ENCODE assay signal across 22 cellular contexts in genomic region chr3:149703474-149703873, GRCh38. TPM values are rescaled to one million over a fixed set of nuclear protein-coding genes. Genes with fewer than 3 reads are reported as not detected.
DNase-seq lines count a peak whose midpoint lies in the region; ATAC-seq and TF ChIP-seq lines count a peak whose summit lies in the region.
"Had no signal": no experiment of that assay in that cellular context is flagged by ENCODE, and none has a peak within 500 bp of the region (broad histone marks: within the 10 kb centered on the region; RNA-seq: fewer than 3 reads in every experiment).

No MANE protein-coding gene starts in this region.

- no peak for ATAC-seq in HG02642 (IDR thresholded peaks at IDR 0.05; ENCODE audit: poor library complexity, unreplicated experiment)
- ATAC-seq: lower lobe of right lung had no signal

- no peak overlapping the region for H2AFZ ChIP-seq in smooth muscle cell (ENCODE audit: low read depth)

- DNase-seq in EL (peak; percentile 29), glutamatergic neuron (no peak), smooth muscle cell (lab: John Stamatoyannopoulos, UW; ENCODE audit: unreplicated experiment) (no peak), superior temporal gyrus (ENCODE audit: extremely low spot score) (no peak), iPS-NIHi7 (ENCODE audit: extremely low spot score) (no peak), SHP77 treated with DMSO at 0.1 percent for 48 hours (lab: John Stamatoyannopoulos, UW) (no peak)
- no peak for DNase-seq in activated T-helper 2 cell treated with anti-CD3 and anti-CD28 coated beads, Interferon-gamma antibody, Interleukin-2, Interleukin-4, amounts not matched to agents 10 μg/mL and 5 μg/mL and 100 μg/mL, durations not matched to agents 14 hours and 24 hours and 36 hours (ENCODE audit: low spot score)
- DNase-seq: activated CD4-positive, alpha-beta T cell treated with anti-CD3 and anti-CD28 coated beads for 1 hour; activated CD8-positive, alpha-beta memory T cell treated with anti-CD3 and anti-CD28 coated beads, Interleukin-2, amount 50 U/mL, for 48 hours; Karpas-422; lower lobe of right lung; NCI-H1930; NCI-H748 treated with DMSO at 0.1 percent for 48 hours; small intestine had no signal

- no peaks in the 10 kb centered on the region for H3K36me3 ChIP-seq in smooth muscle cell (ENCODE audit: low read depth)
- H3K36me3 ChIP-seq: lower lobe of right lung, Peyer's patch had no signal

- H3K4me1 Mint-ChIP-seq in activated T-helper 2 cell treated with anti-CD3 and anti-CD28 coated beads, Interferon-gamma antibody, Interleukin-2, Interleukin-4, amounts not matched to agents 10 μg/mL and 5 μg/mL and 100 μg/mL, durations not matched to agents 14 hours and 24 hours and 36 hours (ENCODE audit: low read depth), result peaks cover 25% of the 10 kb centered on the region
- peaks cover 26% of the 10 kb centered on the region for H3K4me1 Mint-ChIP-seq in glutamatergic neuron (ENCODE audit: low read depth, unreplicated experiment)
- H3K4me1 Mint-ChIP-seq: activated naive CD4-positive, alpha-beta T cell treated with anti-CD3 and anti-CD28 coated beads, Interleukin-2, amount 50 U/mL, for 24 hours; central memory CD8-positive, alpha-beta T cell had no signal

- H3K9me3 ChIP-seq in smooth muscle cell (replicated peaks; ENCODE audit: low read depth), result peaks cover 3% of the 10 kb centered on the region

- no peak overlapping the region for H3K9ac ChIP-seq in smooth muscle cell (ENCODE audit: low read depth)

- H3K36me3 Mint-ChIP-seq in activated T-helper 2 cell treated with anti-CD3 and anti-CD28 coated beads, Interferon-gamma antibody, Interleukin-2, Interleukin-4, amounts not matched to agents 10 μg/mL and 5 μg/mL and 100 μg/mL, durations not matched to agents 14 hours and 24 hours and 36 hours (ENCODE audit: low read depth), result peaks cover 6% of the 10 kb centered on the region
- H3K36me3 Mint-ChIP-seq in glutamatergic neuron (ENCODE audit: unreplicated experiment), result peaks cover 12% of the 10 kb centered on the region

- H3K4me1 ChIP-seq in smooth muscle cell (ENCODE audit: low read depth), result no peaks in the 10 kb centered on the region
- H3K4me1 ChIP-seq: lower lobe of right lung, Peyer's patch had no signal

- H3K27ac Mint-ChIP-seq in activated T-helper 2 cell treated with anti-CD3 and anti-CD28 coated beads, Interferon-gamma antibody, Interleukin-2, Interleukin-4, amounts not matched to agents 10 μg/mL and 5 μg/mL and 100 μg/mL, durations not matched to agents 14 hours and 24 hours and 36 hours, result peak overlapping the region; percentile 80
- H3K27ac Mint-ChIP-seq in glutamatergic neuron (ENCODE audit: unreplicated experiment), result peak overlapping the region; percentile 83
- H3K27ac Mint-ChIP-seq: activated naive CD4-positive, alpha-beta T cell treated with anti-CD3 and anti-CD28 coated beads, Interleukin-2, amount 50 U/mL, for 24 hours; stimulated activated naive CD8-positive, alpha-beta T cell treated with anti-CD3 and anti-CD28 coated beads, Interleukin-15, Interleukin-2, amounts not matched to agents 100 ng/mL and 50 ng/mL, for 24 hours had no signal

- no peaks in the 10 kb centered on the region for H3K27me3 Mint-ChIP-seq in activated T-helper 2 cell treated with anti-CD3 and anti-CD28 coated beads, Interferon-gamma antibody, Interleukin-2, Interleukin-4, amounts not matched to agents 10 μg/mL and 5 μg/mL and 100 μg/mL, durations not matched to agents 14 hours and 24 hours and 36 hours (ENCODE audit: low read depth)
- H3K27me3 Mint-ChIP-seq in glutamatergic neuron (ENCODE audit: unreplicated experiment), result peaks cover 5% of the 10 kb centered on the region
- H3K27me3 Mint-ChIP-seq: activated naive CD4-positive, alpha-beta T cell treated with anti-CD3 and anti-CD28 coated beads, Interleukin-2, amount 50 U/mL, for 24 hours; central memory CD8-positive, alpha-beta T cell; stimulated activated naive CD8-positive, alpha-beta T cell treated with anti-CD3 and anti-CD28 coated beads, Interleukin-15, Interleukin-2, amounts not matched to agents 100 ng/mL and 50 ng/mL, for 24 hours had no signal

- peaks cover 10% of the 10 kb centered on the region for H3F3A ChIP-seq in smooth muscle cell (ENCODE audit: low read depth)

- intact Hi-C loops in activated T-helper 2 cell treated with anti-CD3 and anti-CD28 coated beads, Interferon-gamma antibody, Interleukin-2, Interleukin-4, amounts not matched to agents 10 μg/mL and 5 μg/mL and 100 μg/mL, durations not matched to agents 14 hours and 24 hours and 36 hours (cut with micrococcal nuclease), result loop anchor here (1.0 to 2.0 kb wide), 2 partner anchors 24 to 45 kb away; partner anchors contain the start of gene WWTR1

- no peaks in the 10 kb centered on the region for H3K27me3 ChIP-seq in smooth muscle cell (ENCODE audit: low read depth)
- H3K27me3 ChIP-seq: Peyer's patch had no signal

- TF ChIP-seq CTCF in glutamatergic neuron (IDR thresholded peaks at IDR 0.05; ENCODE audit: partially characterized antibody, unreplicated experiment) (no peak), smooth muscle cell (IDR thresholded peaks at IDR 0.05; ENCODE audit: borderline replicate concordance, insufficient read depth, poor library complexity, severe bottlenecking) (no peak)

- H3K27ac ChIP-seq in smooth muscle cell (ENCODE audit: low read depth), result peak overlapping the region; percentile 91
- H3K27ac ChIP-seq: C4-2B, HL-60, lower lobe of right lung had no signal

- no peak overlapping the region for H3K4me3 ChIP-seq in smooth muscle cell
- H3K4me3 ChIP-seq: lower lobe of right lung, Peyer's patch had no signal

- no peaks in the 10 kb centered on the region for H4K20me1 ChIP-seq in smooth muscle cell (ENCODE audit: low read depth)

- H3K9me3 Mint-ChIP-seq in activated T-helper 2 cell treated with anti-CD3 and anti-CD28 coated beads, Interferon-gamma antibody, Interleukin-2, Interleukin-4, amounts not matched to agents 10 μg/mL and 5 μg/mL and 100 μg/mL, durations not matched to agents 14 hours and 24 hours and 36 hours, result peaks cover 14% of the 10 kb centered on the region
- peaks cover 3% of the 10 kb centered on the region for H3K9me3 Mint-ChIP-seq in glutamatergic neuron (ENCODE audit: unreplicated experiment)
- H3K9me3 Mint-ChIP-seq: central memory CD8-positive, alpha-beta T cell; stimulated activated naive CD8-positive, alpha-beta T cell treated with anti-CD3 and anti-CD28 coated beads, Interleukin-15, Interleukin-2, amounts not matched to agents 100 ng/mL and 50 ng/mL, for 24 hours had no signal

- WGBS in smooth muscle cell (ENCODE audit: low lambda C conversion rate), result 81% methylated on average over 2 of the region's 2 CpGs

- no peak overlapping the region for H3K4me2 ChIP-seq in smooth muscle cell

- no peaks in the 10 kb centered on the region for H3K79me2 ChIP-seq in smooth muscle cell (ENCODE audit: low read depth)

- H3K4me3 Mint-ChIP-seq in activated T-helper 2 cell treated with anti-CD3 and anti-CD28 coated beads, Interferon-gamma antibody, Interleukin-2, Interleukin-4, amounts not matched to agents 10 μg/mL and 5 μg/mL and 100 μg/mL, durations not matched to agents 14 hours and 24 hours and 36 hours (ENCODE audit: low read depth), result no peak overlapping the region
- H3K4me3 Mint-ChIP-seq in glutamatergic neuron (ENCODE audit: unreplicated experiment), result no peak overlapping the region
- H3K4me3 Mint-ChIP-seq: activated naive CD4-positive, alpha-beta T cell treated with anti-CD3 and anti-CD28 coated beads, Interleukin-2, amount 50 U/mL, for 24 hours; central memory CD8-positive, alpha-beta T cell; stimulated activated naive CD8-positive, alpha-beta T cell treated with anti-CD3 and anti-CD28 coated beads, Interleukin-15, Interleukin-2, amounts not matched to agents 100 ng/mL and 50 ng/mL, for 24 hours; T-helper 1 cell treated with Interleukin-12 subunit alpha and Interleukin-12 subunit beta and Interleukin-4 antibody, amounts not matched to agents 30 μg/mL and 1 μg/mL, for 36 hours had no signal

RNA-seq across cellular contexts. Expression of gene WWTR1, which starts 45.6 kb away (rescaled TPM):
- 2.6 TPM in 2 replicates for total RNA-seq in activated T-helper 2 cell treated with anti-CD3 and anti-CD28 coated beads, Interferon-gamma antibody, Interleukin-2, Interleukin-4, amounts not matched to agents 10 μg/mL and 5 μg/mL and 100 μg/mL, durations not matched to agents 14 hours and 24 hours and 36 hours
- total RNA-seq in glutamatergic neuron (ENCODE audit: unreplicated experiment) (2.3 TPM), smooth muscle cell (54.3 and 55.6 TPM in 2 replicates)
- polyA plus RNA-seq in smooth muscle cell, result 38.4 and 43.7 TPM in 2 replicates

RNA-seq across cellular contexts. Expression of gene COMMD2, which starts 48.8 kb away (rescaled TPM):
- 40.3 and 43.3 TPM in 2 replicates for total RNA-seq in activated T-helper 2 cell treated with anti-CD3 and anti-CD28 coated beads, Interferon-gamma antibody, Interleukin-2, Interleukin-4, amounts not matched to agents 10 μg/mL and 5 μg/mL and 100 μg/mL, durations not matched to agents 14 hours and 24 hours and 36 hours
- 60.8 TPM for total RNA-seq in glutamatergic neuron (ENCODE audit: unreplicated experiment)
- total RNA-seq in smooth muscle cell, result 52.0 and 56.3 TPM in 2 replicates
- polyA plus RNA-seq in smooth muscle cell, result 38.9 and 47.5 TPM in 2 replicates

Comparison
In these comparisons a context has a peak if more than half of its experiments do, and no peak if none do; other contexts are left out.
1. RNA of gene WWTR1, which starts 45.6 kb away (total RNA-seq): 54.3 to 55.6 TPM in smooth muscle cell; 2.6 TPM in activated T-helper 2 cell treated with anti-CD3 and anti-CD28 coated beads, Interferon-gamma antibody, Interleukin-2, Interleukin-4, amounts not matched to agents 10 μg/mL and 5 μg/mL and 100 μg/mL, durations not matched to agents 14 hours and 24 hours and 36 hours and 2.3 TPM in glutamatergic neuron (single experiment); every median in the first group is over 10 times any median in the second.